Comparison of ENCODE assay signal across 1 cellular context in genomic region chr12:8890313-8891084, GRCh38.
TF ChIP-seq lines count a peak whose summit lies in the region.

No MANE protein-coding gene starts in this region.

TF ChIP-seq in HepG2, 621 proteins besides CTCF, POLR2A, EP300 and RAD21 (continued from another document):
- TF ChIP-seq, protein P1, sequence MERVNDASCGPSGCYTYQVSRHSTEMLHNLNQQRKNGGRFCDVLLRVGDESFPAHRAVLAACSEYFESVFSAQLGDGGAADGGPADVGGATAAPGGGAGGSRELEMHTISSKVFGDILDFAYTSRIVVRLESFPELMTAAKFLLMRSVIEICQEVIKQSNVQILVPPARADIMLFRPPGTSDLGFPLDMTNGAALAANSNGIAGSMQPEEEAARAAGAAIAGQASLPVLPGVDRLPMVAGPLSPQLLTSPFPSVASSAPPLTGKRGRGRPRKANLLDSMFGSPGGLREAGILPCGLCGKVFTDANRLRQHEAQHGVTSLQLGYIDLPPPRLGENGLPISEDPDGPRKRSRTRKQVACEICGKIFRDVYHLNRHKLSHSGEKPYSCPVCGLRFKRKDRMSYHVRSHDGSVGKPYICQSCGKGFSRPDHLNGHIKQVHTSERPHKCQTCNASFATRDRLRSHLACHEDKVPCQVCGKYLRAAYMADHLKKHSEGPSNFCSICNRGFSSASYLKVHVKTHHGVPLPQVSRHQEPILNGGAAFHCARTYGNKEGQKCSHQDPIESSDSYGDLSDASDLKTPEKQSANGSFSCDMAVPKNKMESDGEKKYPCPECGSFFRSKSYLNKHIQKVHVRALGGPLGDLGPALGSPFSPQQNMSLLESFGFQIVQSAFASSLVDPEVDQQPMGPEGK (CRISPR knock-in tag; IDR thresholded peaks at IDR 0.05), result 0 out of 2 replicates have a peak, but pooled peaks have one; percentile 12
- peak; percentile 55; the same call in 1 of the 2 replicates for TF ChIP-seq CEBPG (CRISPR knock-in tag; IDR thresholded peaks at IDR 0.05)
- no peak for TF ChIP-seq FOSL2 (CRISPR knock-in tag; IDR thresholded peaks at IDR 0.05)
- TF ChIP-seq DPF2 (CRISPR knock-in tag; IDR thresholded peaks at IDR 0.05; ENCODE audit: borderline replicate concordance, low read depth), result no peak
- peak; percentile 35; the same call in 1 of the 2 replicates for TF ChIP-seq CEBPB (IDR thresholded peaks at IDR 0.05; ENCODE audit: borderline replicate concordance, low read depth, low read length)
- TF ChIP-seq NCOA5 (CRISPR knock-in tag; IDR thresholded peaks at IDR 0.05), result no peak
- TF ChIP-seq STAG1 (CRISPR knock-in tag; IDR thresholded peaks at IDR 0.05), result peak; percentile 61
- TF ChIP-seq SMC3 (IDR thresholded peaks at IDR 0.05; ENCODE audit: low read length), result peak; percentile 64
